1 cellular context compared by ENCODE assay signal in genomic region chr15:80154336-80154735, GRCh38.
TF ChIP-seq lines count a peak whose summit lies in the region.

No MANE protein-coding gene starts in this region.

TF ChIP-seq in SK-N-SH, 30 proteins besides CTCF, POLR2A, EP300 and RAD21 (continued from another document):
- TF ChIP-seq REST (IDR thresholded peaks at IDR 0.05; ENCODE audit: low read depth, low read length) (no peak), TCF12 (IDR thresholded peaks at IDR 0.05) (no peak), YY1 (IDR thresholded peaks at IDR 0.05; ENCODE audit: low read depth) (no peak), POLR2AphosphoS5 (IDR thresholded peaks at IDR 0.05; ENCODE audit: low read depth, low read length) (no peak), RCOR1 (IDR thresholded peaks at IDR 0.05; ENCODE audit: low read length) (no peak), ELF1 (IDR thresholded peaks at IDR 0.05) (no peak)
